In genomic region chr1:184194251-184194650, GRCh38 we compare ENCODE assay signal across 27 cellular contexts.
"Had no signal": no experiment of that assay in that cellular context is flagged by ENCODE, and none has a peak within 500 bp of the region (broad histone marks: within the 10 kb centered on the region; RNA-seq: fewer than 3 reads in every experiment).

No MANE protein-coding gene starts in this region.

- H3K9me3 ChIP-seq: colonic mucosa, esophagus muscularis mucosa, lower lobe of right lung, mucosa of descending colon, prostate gland, sigmoid colon, testis, tibial artery had no signal

- H3K36me3 ChIP-seq: colonic mucosa, esophagus muscularis mucosa, lower lobe of right lung, neural progenitor cell, prostate gland, sigmoid colon, tibial artery had no signal

- H3K9ac ChIP-seq: neural progenitor cell had no signal

- H3K27me3 Mint-ChIP-seq: dendritic cell treated with granulocyte-macrophage colony-stimulating factor and Interleukin-4, amounts not matched to agents 40 ng/mL and 50 ng/mL, for 4 days had no signal

- ATAC-seq: lower lobe of right lung; mucosa of descending colon; natural killer cell treated with Interleukin-12 subunit alpha and Interleukin-12 subunit beta and Interleukin-15 and Interleukin-18, amount 100 ng/mL, for 72 hours; stimulated activated memory B cell treated with anti-CD40 and anti-IgM and Interleukin-4, amounts not matched to agents 10 μg/mL and 1 μg/mL and 100 μg/mL, for 72 hours; stimulated activated naive CD8-positive, alpha-beta T cell treated with anti-CD3 and anti-CD28 coated beads, Interleukin-15, Interleukin-2, amounts not matched to agents 100 U/mL and 50 U/mL, for 24 hours had no signal

- H3K4me1 ChIP-seq: colonic mucosa, lower lobe of right lung, prostate gland had no signal

- H3K36me3 Mint-ChIP-seq: immature natural killer cell; memory B cell; naive B cell; natural killer cell treated with Interleukin-12 subunit alpha and Interleukin-12 subunit beta and Interleukin-15 and Interleukin-18, amount 100 ng/mL, for 72 hours; neural progenitor cell; stimulated activated memory B cell treated with anti-CD40 and anti-IgM and Interleukin-4, amounts not matched to agents 10 μg/mL and 1 μg/mL and 100 μg/mL, for 72 hours; type B pancreatic cell had no signal

- H2AFZ ChIP-seq: neural progenitor cell had no signal

- H3K4me2 ChIP-seq: neural progenitor cell had no signal

- H3K27ac ChIP-seq: colonic mucosa, esophagus muscularis mucosa, lower lobe of right lung, neural progenitor cell, prostate gland, sigmoid colon, testis, tibial artery had no signal

- H3K9me3 Mint-ChIP-seq: dendritic cell treated with granulocyte-macrophage colony-stimulating factor and Interleukin-4, amounts not matched to agents 40 ng/mL and 50 ng/mL, for 4 days; endodermal cell; memory B cell; natural killer cell treated with Interleukin-12 subunit alpha and Interleukin-12 subunit beta and Interleukin-15 and Interleukin-18, amount 100 ng/mL, for 72 hours; neural progenitor cell; stimulated activated memory B cell treated with anti-CD40 and anti-IgM and Interleukin-4, amounts not matched to agents 10 μg/mL and 1 μg/mL and 100 μg/mL, for 72 hours had no signal

- H3K4me1 Mint-ChIP-seq: immature natural killer cell; memory B cell; naive B cell; stimulated activated memory B cell treated with anti-CD40 and anti-IgM and Interleukin-4, amounts not matched to agents 10 μg/mL and 1 μg/mL and 100 μg/mL, for 72 hours had no signal

- H3K27me3 ChIP-seq: esophagus muscularis mucosa, neural progenitor cell, sigmoid colon, testis had no signal

- H3K27ac Mint-ChIP-seq: dendritic cell treated with granulocyte-macrophage colony-stimulating factor and Interleukin-4, amounts not matched to agents 40 ng/mL and 50 ng/mL, for 4 days; endodermal cell; immature natural killer cell; memory B cell; naive B cell; stimulated activated memory B cell treated with anti-CD40 and anti-IgM and Interleukin-4, amounts not matched to agents 10 μg/mL and 1 μg/mL and 100 μg/mL, for 72 hours; type B pancreatic cell had no signal

- H3K4me3 ChIP-seq: colonic mucosa, esophagus muscularis mucosa, lower lobe of right lung, mucosa of descending colon, neural progenitor cell, prostate gland, sigmoid colon, testis, tibial artery had no signal

- DNase-seq: colonic mucosa; effector CD8-positive, alpha-beta T cell; endodermal cell; hypothalamus; immature natural killer cell; islet precursor cell; kidney glomerular epithelial cell; left ventricle myocardium superior; lower lobe of right lung; mucosa of descending colon; naive B cell; nucleus accumbens; sigmoid colon; stimulated activated CD4-positive, alpha-beta T cell treated with anti-CD3 and anti-CD28 coated beads, Interleukin-2, amount 100 ng/mL, for 24 hours; stimulated activated CD4-positive, alpha-beta T cell treated with anti-CD3 and anti-CD28 coated beads, Interleukin-4, amount 100 ng/mL, for 24 hours; stimulated activated naive CD8-positive, alpha-beta T cell treated with anti-CD3 and anti-CD28 coated beads, Interleukin-15, Interleukin-2, amounts not matched to agents 100 U/mL and 50 U/mL, for 24 hours; substantia nigra; testis; tibial artery had no signal

- H3K4me3 Mint-ChIP-seq: dendritic cell treated with granulocyte-macrophage colony-stimulating factor and Interleukin-4, amounts not matched to agents 40 ng/mL and 50 ng/mL, for 4 days; endodermal cell; immature natural killer cell; memory B cell; naive B cell; natural killer cell treated with Interleukin-12 subunit alpha and Interleukin-12 subunit beta and Interleukin-15 and Interleukin-18, amount 100 ng/mL, for 72 hours; neural progenitor cell; stimulated activated memory B cell treated with anti-CD40 and anti-IgM and Interleukin-4, amounts not matched to agents 10 μg/mL and 1 μg/mL and 100 μg/mL, for 72 hours; type B pancreatic cell had no signal
